ENCODE assay signal across 18 cellular contexts in the genomic region with DNA sequence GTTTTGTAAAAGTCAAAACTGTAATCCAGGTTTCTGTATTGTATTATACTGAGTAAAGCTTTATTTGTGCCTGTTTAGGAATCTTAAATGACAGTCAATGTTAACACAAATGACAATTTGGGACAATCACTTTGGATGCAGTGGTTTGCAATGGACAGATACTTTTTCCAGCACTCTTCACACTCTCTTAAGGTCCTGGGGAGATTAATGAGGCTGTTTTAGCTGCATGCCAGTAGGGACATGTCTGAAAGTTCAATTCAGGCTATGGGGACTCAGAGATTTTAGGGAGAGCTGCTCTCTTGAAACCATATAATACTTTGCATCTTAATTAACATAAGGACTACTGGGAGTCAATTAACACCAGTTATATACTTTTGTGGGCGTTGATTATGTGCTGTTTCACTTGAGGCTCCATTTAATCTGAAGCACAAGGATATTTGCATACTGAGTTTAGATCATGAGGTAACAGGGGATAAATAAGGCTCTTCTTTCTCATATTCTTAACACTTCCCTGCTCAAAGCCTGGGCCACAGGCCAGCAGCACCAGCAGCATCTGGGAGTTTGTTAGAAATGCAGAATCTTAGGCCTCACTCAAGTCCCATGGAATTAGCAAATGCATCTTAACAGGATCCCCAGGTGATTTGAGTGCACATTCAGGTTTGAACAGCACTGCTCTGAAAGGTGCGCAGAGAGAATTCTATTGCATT.
"Had no signal": no experiment of that assay in that cellular context is flagged by ENCODE, and none has a peak within 500 bp of the region (broad histone marks: within the 10 kb centered on the region; RNA-seq: fewer than 3 reads in every experiment).

No MANE protein-coding gene starts in this region.

- H3K36me3 ChIP-seq: heart left ventricle, right atrium auricular region, suprapubic skin, tibial nerve had no signal

- DNase-seq: activated CD4-positive, alpha-beta memory T cell treated with anti-CD3 and anti-CD28 coated beads for 36 hours; activated CD4-positive, alpha-beta T cell treated with anti-CD3 and anti-CD28 coated beads for 48 hours; activated CD4-positive, CD25-positive, alpha-beta regulatory T cell; activated naive CD4-positive, alpha-beta T cell treated with anti-CD3 and anti-CD28 coated beads, Interleukin-2, amount 10 ng/mL, durations not matched to agents 7 days and 5 days; activated T-cell treated with anti-CD3 and anti-CD28 coated beads, Interleukin-2, amount 50 U/mL, for 48 hours; cerebellar nuclear complex; heart left ventricle; islet precursor cell; left colon; mucosa of descending colon; nephron progenitor cell; psoas muscle; stimulated activated CD4-positive, alpha-beta T cell treated with anti-CD3 and anti-CD28 coated beads, Interleukin-4, amount 100 ng/mL, for 4 hours; T1000 had no signal

- H3K9me3 ChIP-seq: heart left ventricle, mucosa of descending colon, psoas muscle, right atrium auricular region, suprapubic skin, tibial nerve had no signal

- H3K4me3 ChIP-seq: coronary artery, heart left ventricle, mucosa of descending colon, psoas muscle, right atrium auricular region, suprapubic skin, tibial nerve had no signal

- H3K27ac ChIP-seq: coronary artery, heart left ventricle, psoas muscle, right atrium auricular region, suprapubic skin, tibial nerve had no signal

- H3K27me3 ChIP-seq: heart left ventricle, right atrium auricular region, suprapubic skin, tibial nerve had no signal

- H3K4me1 ChIP-seq: heart left ventricle, psoas muscle, right atrium auricular region, tibial nerve had no signal

- ATAC-seq: heart left ventricle, left colon, mucosa of descending colon, psoas muscle had no signal
